In the genomic region with DNA sequence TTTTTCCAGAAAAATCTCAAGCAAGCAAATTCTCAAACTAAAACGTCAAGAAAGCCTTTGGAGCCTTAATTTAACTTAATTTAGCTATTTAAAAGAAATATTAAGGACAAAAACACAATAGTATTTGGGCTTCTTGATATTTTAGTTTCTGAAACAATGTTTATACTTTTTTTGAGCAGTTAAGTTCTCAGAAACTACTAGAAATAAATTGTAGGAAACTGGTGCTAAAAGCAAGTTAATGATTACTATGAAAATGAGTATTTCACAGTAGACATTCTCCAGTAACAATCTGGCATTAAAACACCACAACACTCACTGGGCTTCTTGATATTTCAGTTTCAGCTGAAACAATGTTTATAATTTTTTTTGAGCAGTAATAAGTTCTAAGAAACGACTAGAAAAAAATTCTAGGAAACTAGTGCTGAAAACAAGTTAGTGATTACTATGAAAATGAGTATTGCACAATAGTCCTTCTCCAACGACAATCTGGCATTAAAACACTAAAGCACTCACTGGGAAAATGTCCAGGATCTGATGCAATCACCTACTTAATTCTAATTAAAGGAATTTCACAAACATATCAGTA, we compare ENCODE assay signal across 1 cellular context.
TF ChIP-seq lines count a peak whose summit lies in the region.

No MANE protein-coding gene starts in this region.

TF ChIP-seq in HEK293, 187 proteins besides CTCF, POLR2A, EP300 and RAD21 (continued from another document):
- TF ChIP-seq HOXC10 (CRISPR knock-in tag; IDR thresholded peaks at IDR 0.05) (no peak), ZNF24 (tag by site-specific recombination; IDR thresholded peaks at IDR 0.05) (peak; percentile 45; the same call in 1 of the 2 replicates), ZEB2 (tag by site-specific recombination; IDR thresholded peaks at IDR 0.05) (0 out of 2 replicates have a peak, but pooled peaks have one; percentile 26), ZNF157 (tag by site-specific recombination; IDR thresholded peaks at IDR 0.05) (no peak), ZNF324 (tag by site-specific recombination; IDR thresholded peaks at IDR 0.05) (peak; percentile 39; the same call in 1 of the 2 replicates), ZNF202 (tag by site-specific recombination; IDR thresholded peaks at IDR 0.05; ENCODE audit: borderline replicate concordance) (no peak), ZNF433 (tag by site-specific recombination; IDR thresholded peaks at IDR 0.05; ENCODE audit: low read depth) (no peak), PRDM1 (tag by site-specific recombination; IDR thresholded peaks at IDR 0.05) (0 out of 2 replicates have a peak, but pooled peaks have one; percentile 15), ZNF660 (tag by site-specific recombination; IDR thresholded peaks at IDR 0.05) (peak; percentile 54; the same call in 1 of the 2 replicates), SP7 (tag by site-specific recombination; IDR thresholded peaks at IDR 0.05) (peak; percentile 49), IKZF3 (tag by site-specific recombination; IDR thresholded peaks at IDR 0.05) (peak; percentile 81)
- TF ChIP-seq, protein P1, sequence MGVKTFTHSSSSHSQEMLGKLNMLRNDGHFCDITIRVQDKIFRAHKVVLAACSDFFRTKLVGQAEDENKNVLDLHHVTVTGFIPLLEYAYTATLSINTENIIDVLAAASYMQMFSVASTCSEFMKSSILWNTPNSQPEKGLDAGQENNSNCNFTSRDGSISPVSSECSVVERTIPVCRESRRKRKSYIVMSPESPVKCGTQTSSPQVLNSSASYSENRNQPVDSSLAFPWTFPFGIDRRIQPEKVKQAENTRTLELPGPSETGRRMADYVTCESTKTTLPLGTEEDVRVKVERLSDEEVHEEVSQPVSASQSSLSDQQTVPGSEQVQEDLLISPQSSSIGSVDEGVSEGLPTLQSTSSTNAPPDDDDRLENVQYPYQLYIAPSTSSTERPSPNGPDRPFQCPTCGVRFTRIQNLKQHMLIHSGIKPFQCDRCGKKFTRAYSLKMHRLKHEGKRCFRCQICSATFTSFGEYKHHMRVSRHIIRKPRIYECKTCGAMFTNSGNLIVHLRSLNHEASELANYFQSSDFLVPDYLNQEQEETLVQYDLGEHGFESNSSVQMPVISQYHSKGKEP (tag by site-specific recombination; IDR thresholded peaks at IDR 0.05), result peak; percentile 45; the same call in 1 of the 2 replicates
- TF ChIP-seq, protein P2, sequence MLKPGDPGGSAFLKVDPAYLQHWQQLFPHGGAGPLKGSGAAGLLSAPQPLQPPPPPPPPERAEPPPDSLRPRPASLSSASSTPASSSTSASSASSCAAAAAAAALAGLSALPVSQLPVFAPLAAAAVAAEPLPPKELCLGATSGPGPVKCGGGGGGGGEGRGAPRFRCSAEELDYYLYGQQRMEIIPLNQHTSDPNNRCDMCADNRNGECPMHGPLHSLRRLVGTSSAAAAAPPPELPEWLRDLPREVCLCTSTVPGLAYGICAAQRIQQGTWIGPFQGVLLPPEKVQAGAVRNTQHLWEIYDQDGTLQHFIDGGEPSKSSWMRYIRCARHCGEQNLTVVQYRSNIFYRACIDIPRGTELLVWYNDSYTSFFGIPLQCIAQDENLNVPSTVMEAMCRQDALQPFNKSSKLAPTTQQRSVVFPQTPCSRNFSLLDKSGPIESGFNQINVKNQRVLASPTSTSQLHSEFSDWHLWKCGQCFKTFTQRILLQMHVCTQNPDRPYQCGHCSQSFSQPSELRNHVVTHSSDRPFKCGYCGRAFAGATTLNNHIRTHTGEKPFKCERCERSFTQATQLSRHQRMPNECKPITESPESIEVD (tag by site-specific recombination; IDR thresholded peaks at IDR 0.05), result peak; percentile 96
